ENCODE assay signal across 1 cellular context in the genomic region with DNA sequence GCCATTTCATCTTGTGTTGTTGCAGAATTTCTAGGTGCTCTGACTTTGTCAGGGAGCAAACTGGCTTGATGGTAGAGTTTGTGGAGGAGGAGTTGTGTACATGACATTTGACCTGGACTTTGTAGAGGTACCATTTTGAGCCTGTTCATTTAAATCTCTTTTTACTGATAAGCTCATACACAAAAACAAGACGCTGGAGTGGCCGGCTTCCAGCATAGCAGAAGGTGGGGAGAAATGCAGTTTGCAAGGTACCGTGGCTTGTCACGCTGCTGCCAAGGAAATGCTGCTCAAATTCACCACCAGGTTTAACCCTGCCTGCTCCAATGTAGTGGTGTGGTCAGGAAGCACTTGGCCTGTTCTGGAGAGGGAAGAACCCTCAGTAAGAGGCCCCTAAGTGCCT.
TF ChIP-seq lines count a peak whose summit lies in the region.

No MANE protein-coding gene starts in this region.

TF ChIP-seq in H1, 55 proteins besides CTCF, POLR2A, EP300 and RAD21:
- TF ChIP-seq CTBP2 (IDR thresholded peaks at IDR 0.05; ENCODE audit: borderline replicate concordance, insufficient read depth, insufficient read length, low read length), result no peak
- TF ChIP-seq RXRA (IDR thresholded peaks at IDR 0.05; ENCODE audit: insufficient read depth, low read depth, low read length), result no peak
- no peak for TF ChIP-seq SIX5 (IDR thresholded peaks at IDR 0.05; ENCODE audit: low read depth, low read length)
- no peak for TF ChIP-seq TEAD4 (IDR thresholded peaks at IDR 0.05; ENCODE audit: low read depth, low read length)
- no peak for TF ChIP-seq KDM4A (IDR thresholded peaks at IDR 0.05; ENCODE audit: low read depth, low read length, severe bottlenecking)
- TF ChIP-seq SRF (IDR thresholded peaks at IDR 0.05; ENCODE audit: low read depth, low read length), result no peak
- TF ChIP-seq, protein P1, sequence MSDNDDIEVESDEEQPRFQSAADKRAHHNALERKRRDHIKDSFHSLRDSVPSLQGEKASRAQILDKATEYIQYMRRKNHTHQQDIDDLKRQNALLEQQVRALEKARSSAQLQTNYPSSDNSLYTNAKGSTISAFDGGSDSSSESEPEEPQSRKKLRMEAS (IDR thresholded peaks at IDR 0.05), result no peak
- no peak for TF ChIP-seq JUND (IDR thresholded peaks at IDR 0.05; ENCODE audit: low read length)
- TF ChIP-seq RBBP5 (IDR thresholded peaks at IDR 0.05; ENCODE audit: borderline replicate concordance, low read depth, low read length), result no peak
- no peak for TF ChIP-seq POU5F1 (IDR thresholded peaks at IDR 0.05; ENCODE audit: low read depth, low read length)
- TF ChIP-seq BCL11A (IDR thresholded peaks at IDR 0.05; ENCODE audit: low read depth in 2 of 2, low read length in 2 of 2), result no peak
- TF ChIP-seq MAFK (IDR thresholded peaks at IDR 0.05; ENCODE audit: low read depth, low read length), result no peak
